9 cellular contexts compared by ENCODE assay signal in genomic region chr13:71320452-71320851, GRCh38.
DNase-seq lines count a peak whose midpoint lies in the region; ATAC-seq and TF ChIP-seq lines count a peak whose summit lies in the region.
"Had no signal": no experiment of that assay in that cellular context is flagged by ENCODE, and none has a peak within 500 bp of the region (broad histone marks: within the 10 kb centered on the region; RNA-seq: fewer than 3 reads in every experiment).

No MANE protein-coding gene starts in this region.

- ATAC-seq in HG02938 (IDR thresholded peaks at IDR 0.05; ENCODE audit: unreplicated experiment): peak; percentile 55
- no peak for ATAC-seq in RWPE2 (ENCODE audit: low read depth)
- ATAC-seq in GM21529 (IDR thresholded peaks at IDR 0.05; ENCODE audit: unreplicated experiment): no peak

- H3K27ac ChIP-seq in RWPE2 (ENCODE audit: poor library complexity, severe bottlenecking): no peak overlapping the region
- no peak overlapping the region for H3K27ac ChIP-seq in tibial artery

- DNase-seq in ELR (ENCODE audit: low read depth): peak; percentile 48
- DNase-seq in RWPE2 (ENCODE audit: low spot score): no peak
- peak; percentile 40 for DNase-seq in iris pigment epithelial cell (ENCODE audit: low read depth)
- DNase-seq in tibial artery: no peak
- DNase-seq in mucosa of gallbladder (ENCODE audit: low spot score): no peak
- no peak for DNase-seq in SHP77 treated with DMSO at 0.1 percent for 48 hours (lab: John Stamatoyannopoulos, UW)
- DNase-seq: caudate nucleus had no signal

- H3K4me1 ChIP-seq in RWPE2 (ENCODE audit: insufficient read depth, poor library complexity, severe bottlenecking) (no peaks in the 10 kb centered on the region), tibial artery (no peaks in the 10 kb centered on the region)

- H3K27me3 ChIP-seq in RWPE2 (ENCODE audit: insufficient read depth, poor library complexity, severe bottlenecking) (no peaks in the 10 kb centered on the region), tibial artery (no peaks in the 10 kb centered on the region)

- H3K9me3 ChIP-seq in RWPE2 (ENCODE audit: severe bottlenecking) (no peaks in the 10 kb centered on the region), tibial artery (peaks cover 0 to 6% (median 4%) of the 10 kb centered on the region in 3 donors)

- no peaks in the 10 kb centered on the region for H3K36me3 ChIP-seq in RWPE2 (ENCODE audit: low read depth)
- no peaks in the 10 kb centered on the region for H3K36me3 ChIP-seq in tibial artery

- intact Hi-C loops in tibial artery (cut with DNase I; ENCODE audit: low total_unique reads): no loop called here

- TF ChIP-seq CTCF in RWPE2 (IDR thresholded peaks at IDR 0.05; ENCODE audit: poor library complexity, severe bottlenecking) (peak; percentile 43), tibial artery (IDR thresholded peaks at IDR 0.05) (no peak)

- no peak overlapping the region for H3K4me3 ChIP-seq in RWPE2 (ENCODE audit: severe bottlenecking)
- no peak overlapping the region for H3K4me3 ChIP-seq in tibial artery

Comparison
In these comparisons a context has a peak if more than half of its experiments do, and no peak if none do; other contexts are left out.
1. DNase-seq: peak in ELR (single experiment) and iris pigment epithelial cell (single experiment); none in RWPE2 (single experiment), tibial artery (0 of 2), mucosa of gallbladder (single experiment) and SHP77 treated with DMSO at 0.1 percent for 48 hours (single experiment).